10 cellular contexts compared by ENCODE assay signal in the genomic region with DNA sequence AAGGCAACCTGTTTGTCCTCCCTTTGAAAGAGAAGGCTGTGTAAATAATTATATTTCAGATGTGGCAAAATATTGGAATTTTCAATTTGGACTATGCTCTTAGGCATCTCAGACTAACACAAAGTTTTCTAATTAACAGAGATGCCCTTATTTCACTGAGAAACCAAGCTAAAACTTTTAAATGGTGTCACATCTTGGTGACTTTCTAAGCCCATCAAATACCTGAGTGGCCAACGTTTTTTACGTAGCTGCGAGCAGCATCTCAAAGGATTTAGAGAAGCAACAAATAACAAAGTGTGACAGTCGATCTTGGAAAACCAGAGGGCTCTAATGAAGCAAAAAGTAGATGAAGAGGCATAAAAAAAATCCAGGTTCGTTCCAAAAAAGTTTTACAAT. TPM values are rescaled to one million over a fixed set of nuclear protein-coding genes. Genes with fewer than 3 reads are reported as not detected.
A peak's percentile ranks its signal among the peaks of the same experiment; 100 is the strongest.
DNase-seq lines count a peak whose midpoint lies in the region; ATAC-seq, FAIRE-seq and TF ChIP-seq lines count a peak whose summit lies in the region.
"Had no signal": no experiment of that assay in that cellular context is flagged by ENCODE, and none has a peak within 500 bp of the region (broad histone marks: within the 10 kb centered on the region; RNA-seq: fewer than 3 reads in every experiment).

No MANE protein-coding gene starts in this region.

- peaks cover 25 to 39% of the 10 kb centered on the region in 2 donors for H3K27me3 ChIP-seq in stomach smooth muscle (ENCODE audit: control insufficient read depth in 1 of 2, insufficient read depth in 2 of 2, low read length in 2 of 2)
- H3K27me3 ChIP-seq in effector memory CD4-positive, alpha-beta T cell (replicated peaks; ENCODE audit: control insufficient read depth, insufficient read depth, low read length, poor library complexity, severe bottlenecking), result peaks cover 30% of the 10 kb centered on the region

- H3K4me1 ChIP-seq in kidney (ENCODE audit: control insufficient read depth in 1 of 2, insufficient read depth in 1 of 2, low read depth in 1 of 2, low read length in 2 of 2), result peaks cover 0 to 2% of the 10 kb centered on the region in 2 donors
- H3K4me1 ChIP-seq in stomach smooth muscle (ENCODE audit: control insufficient read depth, insufficient read depth, low read length), result peaks cover 22% of the 10 kb centered on the region
- H3K4me1 ChIP-seq in effector memory CD4-positive, alpha-beta T cell (ENCODE audit: control insufficient read depth, insufficient read depth, low read length, poor library complexity, severe bottlenecking), result peaks cover 17% of the 10 kb centered on the region

- H3K4me3 Mint-ChIP-seq in activated CD8-positive, alpha-beta T cell treated with anti-CD3 and anti-CD28 coated beads for 36 hours, result peak overlapping the region; percentile 76

- peak overlapping the region; percentile 52 to 87 for H3K27ac ChIP-seq in kidney (ENCODE audit: low read depth in 2 of 2, low read length in 2 of 2)
- peak overlapping the region; percentile 18 for H3K27ac ChIP-seq in stomach smooth muscle (ENCODE audit: low read length)
- no peak overlapping the region for H3K27ac ChIP-seq in effector memory CD4-positive, alpha-beta T cell (ENCODE audit: insufficient read depth, low read length, poor library complexity, severe bottlenecking)

- no peak overlapping the region for H3K27ac Mint-ChIP-seq in activated CD8-positive, alpha-beta T cell treated with anti-CD3 and anti-CD28 coated beads for 36 hours

- ATAC-seq in activated CD8-positive, alpha-beta T cell treated with anti-CD3 and anti-CD28 coated beads for 36 hours, result no peak
- no peak for ATAC-seq in GM18873 (IDR thresholded peaks at IDR 0.05; ENCODE audit: low FRiP score, unreplicated experiment)

- H3K4me3 ChIP-seq in kidney (ENCODE audit: low read length in 2 of 2) (peak overlapping the region; percentile 74 to 91), stomach smooth muscle (ENCODE audit: low read length in 2 of 2) (peak overlapping the region in 1 of 2 donors; percentile 65)
- H3K4me3 ChIP-seq in effector memory CD4-positive, alpha-beta T cell (ENCODE audit: insufficient read depth, low read depth, low read length, poor library complexity, severe bottlenecking), result no peak overlapping the region

- CTCF ChIA-PET in activated CD8-positive, alpha-beta T cell treated with anti-CD3 and anti-CD28 coated beads for 36 hours (lab: Charles Lee), result interaction anchor here (0.8 to 2.0 kb wide), 3 partner anchors 24 to 432 kb away, joined by 3 to 7 read pairs (median 3); no protein-coding TSS in a partner anchor

- POLR2A ChIA-PET in activated CD8-positive, alpha-beta T cell treated with anti-CD3 and anti-CD28 coated beads for 36 hours (lab: Charles Lee), result interaction anchor here (1.8 kb wide), 1 partner anchor 35 kb away, joined by 6 read pairs; no protein-coding TSS in a partner anchor

- no peak for FAIRE-seq in kidney (lab: Jason Lieb, UNC)
- FAIRE-seq: A204.1 had no signal

- no peaks in the 10 kb centered on the region for H3K9me3 Mint-ChIP-seq in activated CD8-positive, alpha-beta T cell treated with anti-CD3 and anti-CD28 coated beads for 36 hours

- peaks cover 27% of the 10 kb centered on the region for H3K4me1 Mint-ChIP-seq in activated CD8-positive, alpha-beta T cell treated with anti-CD3 and anti-CD28 coated beads for 36 hours (ENCODE audit: low read depth)

- H3K27me3 Mint-ChIP-seq in activated CD8-positive, alpha-beta T cell treated with anti-CD3 and anti-CD28 coated beads for 36 hours, result peaks cover 57% of the 10 kb centered on the region

- intact Hi-C loops in activated CD8-positive, alpha-beta T cell treated with anti-CD3 and anti-CD28 coated beads for 36 hours (cut with micrococcal nuclease), result no loop called here
- intact Hi-C loops in kidney (cut with DNase I), result no loop called here

- H3K9me3 ChIP-seq in kidney (ENCODE audit: control insufficient read depth in 1 of 2, low read length in 2 of 2) (no peaks in the 10 kb centered on the region), stomach smooth muscle (ENCODE audit: control insufficient read depth in 2 of 2, low read length in 2 of 2) (no peaks in the 10 kb centered on the region)
- H3K9me3 ChIP-seq in effector memory CD4-positive, alpha-beta T cell (ENCODE audit: control insufficient read depth, low read length), result no peaks in the 10 kb centered on the region

- H3K9ac ChIP-seq in kidney (ENCODE audit: low read length in 2 of 2) (peak overlapping the region in 1 of 2 donors; percentile 95), stomach smooth muscle (ENCODE audit: low read length in 2 of 2) (no peak overlapping the region)

- H3K36me3 ChIP-seq in kidney (ENCODE audit: control insufficient read depth in 1 of 2, insufficient read depth in 2 of 2, low read length in 2 of 2) (no peaks in the 10 kb centered on the region), stomach smooth muscle (ENCODE audit: control insufficient read depth in 2 of 2, insufficient read depth in 2 of 2, low read length in 2 of 2) (no peaks in the 10 kb centered on the region)
- H3K36me3 ChIP-seq in effector memory CD4-positive, alpha-beta T cell (ENCODE audit: control insufficient read depth, insufficient read depth, low read length), result no peaks in the 10 kb centered on the region

- TF ChIP-seq CTCF in activated CD8-positive, alpha-beta T cell treated with anti-CD3 and anti-CD28 coated beads for 36 hours (IDR thresholded peaks at IDR 0.05), result no peak
- TF ChIP-seq CTCF in kidney (IDR thresholded peaks at IDR 0.05; ENCODE audit: borderline replicate concordance, extremely low read depth, insufficient read depth), result no peak

- H3K36me3 Mint-ChIP-seq in activated CD8-positive, alpha-beta T cell treated with anti-CD3 and anti-CD28 coated beads for 36 hours (ENCODE audit: low read depth), result no peaks in the 10 kb centered on the region

- peak; percentile 39 for DNase-seq in NCI-H748 (lab: John Stamatoyannopoulos, UW; ENCODE audit: unreplicated experiment)
- no peak for DNase-seq in NCI-H748 treated with DMSO at 0.1 percent for 48 hours (lab: John Stamatoyannopoulos, UW)
- DNase-seq in activated CD8-positive, alpha-beta T cell treated with anti-CD3 and anti-CD28 coated beads for 36 hours, result no peak
- no peak for DNase-seq in kidney
- no peak for DNase-seq in effector memory CD4-positive, alpha-beta T cell
- no peak for DNase-seq in activated gamma-delta T cell treated with Interleukin-2 at 50 U/mL for 16 hours
- DNase-seq: NCI-H1436 treated with DMSO at 0.1 percent for 48 hours had no signal

RNA-seq across cellular contexts. Expression of a gene that starts 3.4 kb away (rescaled TPM):
- total RNA-seq in activated CD8-positive, alpha-beta T cell treated with anti-CD3 and anti-CD28 coated beads for 36 hours, result not detected
- total RNA-seq in kidney, result 10.7 TPM
- 4.2 TPM for polyA plus RNA-seq in kidney (ENCODE audit: insufficient read depth, low read depth, low replicate concordance)

RNA-seq across cellular contexts. Expression of a gene that starts 44.7 kb away (rescaled TPM):
- total RNA-seq in activated CD8-positive, alpha-beta T cell treated with anti-CD3 and anti-CD28 coated beads for 36 hours, result 10 to 100 TPM; 43.4 to 44.9 TPM
- total RNA-seq in kidney, result 135 TPM
- 21.0 TPM for polyA plus RNA-seq in kidney (ENCODE audit: insufficient read depth, low read depth, low replicate concordance)

Comparison
In these comparisons a context has a peak if more than half of its experiments do, and no peak if none do; other contexts are left out.
1. RNA of a gene that starts 3.4 kb away (total RNA-seq): 10.7 TPM in kidney (single experiment); not detected in activated CD8-positive, alpha-beta T cell treated with anti-CD3 and anti-CD28 coated beads for 36 hours; every median in the first group is over 10 times any median in the second.